8 cellular contexts compared by ENCODE assay signal in the genomic region with DNA sequence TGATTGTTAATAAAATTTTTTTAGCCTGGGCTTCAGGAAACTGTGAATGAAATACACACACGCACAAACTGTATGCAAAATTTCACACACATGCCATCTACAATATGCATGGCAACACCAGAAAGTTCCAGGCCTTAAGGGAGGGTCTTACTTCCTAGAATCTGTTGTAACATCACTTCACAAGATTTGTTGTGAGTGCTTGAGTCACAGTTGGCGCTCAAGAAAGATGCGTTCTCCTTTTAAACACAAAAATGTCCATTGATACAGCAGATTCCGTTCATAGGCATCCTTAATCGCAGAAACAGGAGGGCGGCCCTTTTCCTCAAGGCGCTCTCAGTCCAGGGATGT. TPM values are rescaled to one million over a fixed set of nuclear protein-coding genes. Genes with fewer than 3 reads are reported as not detected.
DNase-seq lines count a peak whose midpoint lies in the region; ATAC-seq and TF ChIP-seq lines count a peak whose summit lies in the region.

No MANE protein-coding gene starts in this region.

- no peak overlapping the region for H2AFZ ChIP-seq in ACC112 (ENCODE audit: low read length, unreplicated experiment)

- H3K79me2 ChIP-seq in ACC112 (ENCODE audit: control insufficient read depth, insufficient read depth, low read length, unreplicated experiment): peaks cover 33% of the 10 kb centered on the region

- 8 to 17% methylated on average over 1 to 2 of the region's 7 CpGs for WGBS in mesodermal cell (ENCODE audit: insufficient coverage in 2 of 2), 2 experiments

- H3K4me1 ChIP-seq in ACC112 (ENCODE audit: control insufficient read depth, insufficient read depth, low read length, unreplicated experiment): peaks cover 10% of the 10 kb centered on the region
- peaks cover 7% of the 10 kb centered on the region for H3K4me1 ChIP-seq in mesodermal cell (ENCODE audit: control insufficient read depth, insufficient read depth, low read length, poor library complexity, severe bottlenecking)

- no peak for DNase-seq in astrocyte of the cerebellum (ENCODE audit: low read depth)
- DNase-seq in activated gamma-delta T cell treated with Interleukin-2 at 50 U/mL for 16 hours: no peak
- no peak for DNase-seq in GF-D8 (lab: John Stamatoyannopoulos, UW)

- no peaks in the 10 kb centered on the region for H3K9me3 ChIP-seq in mesodermal cell (ENCODE audit: control insufficient read depth, low read length)

- no peaks in the 10 kb centered on the region for H3K27me3 ChIP-seq in ACC112 (ENCODE audit: insufficient read depth, low read length)

- no peak for TF ChIP-seq CTCF in astrocyte of the cerebellum (IDR thresholded peaks at IDR 0.05; ENCODE audit: low read depth, low read length, missing control alignments)

- H3K4me3 ChIP-seq in ACC112 (ENCODE audit: low read depth, low read length): peak overlapping the region; percentile 97
- peak overlapping the region; percentile 98 for H3K4me3 ChIP-seq in astrocyte of the cerebellum (ENCODE audit: low read depth, low read length)
- H3K4me3 ChIP-seq in mesodermal cell (ENCODE audit: extremely low read depth, insufficient read depth, low read length, poor library complexity, severe bottlenecking): peak overlapping the region; percentile 99

- 0 out of 2 replicates have a peak, but pooled peaks cover 3% of the 10 kb centered on the region for H3K36me3 ChIP-seq in ACC112 (ENCODE audit: insufficient read depth, low read length)
- H3K36me3 ChIP-seq in mesodermal cell (ENCODE audit: control insufficient read depth, insufficient read depth, low read length): peaks cover 13% of the 10 kb centered on the region

- ATAC-seq in HG02884 (IDR thresholded peaks at IDR 0.05; ENCODE audit: unreplicated experiment): peak; percentile 3
- ATAC-seq in HG03139 (IDR thresholded peaks at IDR 0.05; ENCODE audit: unreplicated experiment): no peak
- ATAC-seq in GM18517 (IDR thresholded peaks at IDR 0.05; ENCODE audit: unreplicated experiment): no peak

- H3K27ac ChIP-seq in ACC112 (ENCODE audit: low read depth, low read length) (peak overlapping the region; percentile 82), mesodermal cell (ENCODE audit: low read depth, low read length, severe bottlenecking) (peak overlapping the region; percentile 73)

- in situ Hi-C loops in astrocyte of the cerebellum (cut with HindIII; ENCODE audit: low sequenced_read_pairs): no loop called here

RNA-seq across cellular contexts. Expression of gene RTF2, which starts 0.5 kb away (rescaled TPM):
- polyA plus RNA-seq in mesodermal cell (2013, experiment 1 of 2): 64.8 TPM
- polyA plus RNA-seq in mesodermal cell (2013, experiment 2 of 2): 68.5 TPM

RNA-seq across cellular contexts. Expression of gene CASS4, which starts 55.9 kb away (rescaled TPM):
- polyA plus RNA-seq in mesodermal cell (2013, experiment 1 of 2): 0.26 TPM
- 0.40 TPM for polyA plus RNA-seq in mesodermal cell (2013, experiment 2 of 2)

RNA-seq across cellular contexts. Expression of gene FAM209A, which starts 56.6 kb away (rescaled TPM):
- polyA plus RNA-seq in mesodermal cell (2013, experiment 1 of 2): not detected
- polyA plus RNA-seq in mesodermal cell (2013, experiment 2 of 2): not detected
